In genomic region chr1:24362982-24363614, GRCh38 we compare ENCODE assay signal across 15 cellular contexts. TPM values are rescaled to one million over a fixed set of nuclear protein-coding genes. Genes with fewer than 3 reads are reported as not detected.
DNase-seq lines count a peak whose midpoint lies in the region; ATAC-seq and TF ChIP-seq lines count a peak whose summit lies in the region.
"Had no signal": no experiment of that assay in that cellular context is flagged by ENCODE, and none has a peak within 500 bp of the region (broad histone marks: within the 10 kb centered on the region; RNA-seq: fewer than 3 reads in every experiment).

No MANE protein-coding gene starts in this region.

- POLR2A ChIA-PET in PC-9 (lab: Charles Lee; ENCODE audit: unreplicated experiment), result interaction anchor here (0.7 kb wide), 1 partner anchor 452 kb away, joined by 4 read pairs; no protein-coding TSS in a partner anchor

- H3K27ac ChIP-seq in PC-9 (no peak overlapping the region), spleen (no peak overlapping the region)
- H3K27ac ChIP-seq: ascending aorta, SK-N-MC, tibial nerve had no signal

- H3K36me3 ChIP-seq in PC-9 (ENCODE audit: low read depth) (no peaks in the 10 kb centered on the region), mucosa of descending colon (ENCODE audit: low read depth) (no peaks in the 10 kb centered on the region), spleen (peaks cover 0 to 41% (median 3%) of the 10 kb centered on the region in 6 donors)
- H3K36me3 ChIP-seq: ascending aorta had no signal

- no peak for TF ChIP-seq POLR2A in spleen (IDR thresholded peaks at IDR 0.05)

- WGBS in spleen, 5 donors, result 81 to 90% (median 89%) methylated on average over 4 of the region's 4 CpGs

- intact Hi-C loops in PC-9 (cut with micrococcal nuclease; ENCODE audit: unreplicated experiment) (no loop called here), mucosa of descending colon (cut with DNase I, micrococcal nuclease) (no loop called here), spleen (cut with DNase I; ENCODE audit: low total_unique reads) (no loop called here)

- DNase-seq in Caki2 (ENCODE audit: low read depth), result peak; percentile 47
- peak; percentile 17 to 71 for DNase-seq in PC-9
- peak; percentile 74 for DNase-seq in epithelial cell of proximal tubule (ENCODE audit: low read depth)
- DNase-seq in mucosa of descending colon, result no peak
- no peak for DNase-seq in spleen
- no peak for DNase-seq in SIG-M5 treated with dmso at 0.1 percent for 504 hours (lab: John Stamatoyannopoulos, UW; ENCODE audit: unreplicated experiment)
- DNase-seq in NCI-H69 (lab: John Stamatoyannopoulos, UW), result no peak
- DNase-seq: DMS153, NCI-H2081 had no signal

- peaks cover 23% of the 10 kb centered on the region; the same call in 1 of the 2 replicates for H3F3A ChIP-seq in PC-9 (ENCODE audit: insufficient read depth, low read depth)

- H3K9me2 ChIP-seq in PC-9 (ENCODE audit: insufficient read depth), result no peaks in the 10 kb centered on the region

- H3K4me2 ChIP-seq in PC-9, result no peak overlapping the region
- H3K4me2 ChIP-seq: GM23338 had no signal

- H3K27me3 ChIP-seq in PC-9 (ENCODE audit: insufficient read depth, low read depth) (no peaks in the 10 kb centered on the region), spleen (replicated peaks in 1 of 7) (no peaks in the 10 kb centered on the region)
- H3K27me3 ChIP-seq: ascending aorta, tibial nerve had no signal

- ATAC-seq in mucosa of descending colon (peak; percentile 13), GM21786 (IDR thresholded peaks at IDR 0.05; ENCODE audit: unreplicated experiment) (no peak)
- ATAC-seq: GM23338; natural killer cell treated with Interleukin-12 subunit alpha and Interleukin-12 subunit beta and Interleukin-15 and Interleukin-18, amount 100 ng/mL, for 72 hours had no signal

- H4K20me1 ChIP-seq in PC-9 (ENCODE audit: insufficient read depth), result no peaks in the 10 kb centered on the region

- H3K4me3 ChIP-seq in PC-9 (no peak overlapping the region), epithelial cell of proximal tubule (ENCODE audit: low read depth, low read length) (no peak overlapping the region), mucosa of descending colon (no peak overlapping the region), spleen (no peak overlapping the region)
- H3K4me3 ChIP-seq: ascending aorta, GM23338, SK-N-MC, tibial nerve had no signal

- no TSS peak for BruUV-seq in PC-9 (replicated peaks; lab: Mats Ljungman, UMichigan)

- H3K4me1 ChIP-seq in PC-9 (replicated peaks; ENCODE audit: insufficient read depth), result peaks cover 33% of the 10 kb centered on the region
- peaks cover 18% of the 10 kb centered on the region for H3K4me1 ChIP-seq in mucosa of descending colon (ENCODE audit: low read depth)
- H3K4me1 ChIP-seq in spleen, result peaks cover 0 to 7% (median 2%) of the 10 kb centered on the region in 6 donors
- H3K4me1 ChIP-seq: ascending aorta had no signal

- TF ChIP-seq CTCF in PC-9 (conservative IDR thresholded peaks at IDR 0.05) (no peak), epithelial cell of proximal tubule (conservative IDR thresholded peaks at IDR 0.05; ENCODE audit: low read depth, low read length) (no peak), mucosa of descending colon (IDR thresholded peaks at IDR 0.05) (no peak), spleen (IDR thresholded peaks at IDR 0.05 in 8 of 11, conservative IDR thresholded peaks at IDR 0.05 in 3 of 11) (no peak)

- H3K79me2 ChIP-seq in PC-9 (ENCODE audit: low read depth), result no peaks in the 10 kb centered on the region

- no peaks in the 10 kb centered on the region for H3K9me3 ChIP-seq in PC-9 (ENCODE audit: insufficient read depth, low read depth)
- no peaks in the 10 kb centered on the region for H3K9me3 ChIP-seq in mucosa of descending colon
- no peaks in the 10 kb centered on the region for H3K9me3 ChIP-seq in spleen
- H3K9me3 ChIP-seq: ascending aorta, tibial nerve had no signal

- no peak overlapping the region for H2AFZ ChIP-seq in PC-9
- H2AFZ ChIP-seq: GM23338 had no signal

- CTCF ChIA-PET in PC-9 (lab: Charles Lee), result interaction anchor here (0.5 kb wide), 1 partner anchor 23 kb away, joined by 3 read pairs; no protein-coding TSS in a partner anchor

- in situ Hi-C loops in Caki2 (cut with HindIII; ENCODE audit: low pct_unique_long_range_greater_than_20kb, low sequenced_read_pairs), result no loop called here

RNA-seq across cellular contexts. Expression of gene GRHL3, which starts 43.9 kb away (rescaled TPM):
- 0.03 and 0.26 TPM in 2 replicates for total RNA-seq in Caki2 (2014; rRNA removed; shearing (Covaris generic); ENCODE audit: low replicate concordance)
- 1.1 and 1.7 TPM in 2 replicates for total RNA-seq in PC-9 (2021)
- total RNA-seq in epithelial cell of proximal tubule, result 3.6 and 9.9 TPM in 2 replicates
- under 1 TPM in 1 of 3 donors, not detected in 2; 0.65 TPM for total RNA-seq in mucosa of descending colon
- total RNA-seq in spleen, result not detected
- under 1 TPM in 2 of 3 donors, not detected in 1; 0.04 to 0.06 TPM for polyA plus RNA-seq in spleen
- total RNA-seq: ascending aorta; natural killer cell treated with Interleukin-12 subunit alpha and Interleukin-12 subunit beta and Interleukin-15 and Interleukin-18, amount 100 ng/mL, for 72 hours; tibial nerve had no signal

RNA-seq across cellular contexts. Expression of gene STPG1, which starts 50.5 kb away (rescaled TPM):
- total RNA-seq in Caki2 (2014; rRNA removed; shearing (Covaris generic); ENCODE audit: low replicate concordance), result 7.7 and 9.3 TPM in 2 replicates
- total RNA-seq in PC-9 (2021) (8.3 and 11.4 TPM in 2 replicates), epithelial cell of proximal tubule (10.3 and 11.5 TPM in 2 replicates), mucosa of descending colon (10 to 100 TPM; 15.9 to 25.4 (median 17.9) TPM), spleen (1 to 10 TPM; 1.5 to 5.8 (median 5.1) TPM)
- polyA plus RNA-seq in spleen, result 1 to 10 TPM; 1.8 to 3.0 (median 2.3) TPM

RNA-seq across cellular contexts. Expression of gene NIPAL3, which starts 52.5 kb away (rescaled TPM):
- 10.4 and 11.8 TPM in 2 replicates for total RNA-seq in Caki2 (2014; rRNA removed; shearing (Covaris generic); ENCODE audit: low replicate concordance)
- total RNA-seq in PC-9 (2021) (34.7 and 42.0 TPM in 2 replicates), epithelial cell of proximal tubule (21.3 and 32.5 TPM in 2 replicates), mucosa of descending colon (10 to 100 TPM; 38.3 to 52.5 (median 40.7) TPM), spleen (10 to 100 TPM; 19.6 to 49.2 (median 25.4) TPM)
- 1 to 10 TPM; 5.3 to 6.4 (median 5.7) TPM for polyA plus RNA-seq in spleen

Comparison
In these comparisons a context has a peak if more than half of its experiments do, and no peak if none do; other contexts are left out.
1. DNase-seq: peak in Caki2 (single experiment), PC-9 (2 of 2) and epithelial cell of proximal tubule (single experiment); none in mucosa of descending colon (0 of 3), spleen (single experiment), SIG-M5 treated with dmso at 0.1 percent for 504 hours (single experiment) and NCI-H69 (single experiment).